21 cellular contexts compared by ENCODE assay signal in genomic region chr1:143727263-143727662, GRCh38.
"Had no signal": no experiment of that assay in that cellular context is flagged by ENCODE, and none has a peak within 500 bp of the region (broad histone marks: within the 10 kb centered on the region; RNA-seq: fewer than 3 reads in every experiment).

No MANE protein-coding gene starts in this region.

- H3K27ac Mint-ChIP-seq: activated CD4-positive, alpha-beta memory T cell treated with anti-CD3 and anti-CD28 coated beads for 36 hours; activated CD4-positive, alpha-beta T cell treated with anti-CD3 and anti-CD28 coated beads, Interleukin-2, amount 10 ng/mL, durations not matched to agents 7 days and 5 days; activated naive CD4-positive, alpha-beta T cell treated with anti-CD3 and anti-CD28 coated beads, Interleukin-2, amount 50 U/mL, for 24 hours; T-helper 17 cell had no signal

- H3K36me3 Mint-ChIP-seq: activated CD4-positive, alpha-beta memory T cell treated with anti-CD3 and anti-CD28 coated beads for 36 hours had no signal

- H3K36me3 ChIP-seq: breast epithelium, colonic mucosa had no signal

- H3K27ac ChIP-seq: breast epithelium, colonic mucosa, VCaP had no signal

- H3K9me3 ChIP-seq: breast epithelium, colonic mucosa had no signal

- DNase-seq: activated CD4-positive, alpha-beta memory T cell treated with anti-CD3 and anti-CD28 coated beads for 36 hours; activated CD4-positive, alpha-beta T cell treated with anti-CD3 and anti-CD28 coated beads, Interleukin-2, amount 10 ng/mL, durations not matched to agents 7 days and 5 days; activated CD4-positive, CD25-positive, alpha-beta regulatory T cell; activated CD8-positive, alpha-beta memory T cell treated with anti-CD3 and anti-CD28 coated beads for 24 hours; activated T-cell treated with anti-CD3 and anti-CD28 coated beads, Interleukin-2, amount 50 U/mL, for 48 hours; aorta; caudate nucleus; colonic mucosa; NCI-H1048; NCI-H146; NCI-H187 treated with DMSO at 0.1 percent for 48 hours; NCI-H2081 treated with DMSO at 0.1 percent for 48 hours; NCI-H446; NCI-H524; PC-3; SIG-M5; T-helper 17 cell; T-helper 9 cell had no signal

- ATAC-seq: PC-3, T-helper 17 cell had no signal

- H3K4me1 Mint-ChIP-seq: activated CD4-positive, alpha-beta T cell treated with anti-CD3 and anti-CD28 coated beads, Interleukin-2, amount 10 ng/mL, durations not matched to agents 7 days and 5 days; activated naive CD4-positive, alpha-beta T cell treated with anti-CD3 and anti-CD28 coated beads, Interleukin-2, amount 50 U/mL, for 24 hours had no signal

- H3K9me3 Mint-ChIP-seq: activated CD4-positive, alpha-beta memory T cell treated with anti-CD3 and anti-CD28 coated beads for 36 hours; activated CD4-positive, alpha-beta T cell treated with anti-CD3 and anti-CD28 coated beads, Interleukin-2, amount 10 ng/mL, durations not matched to agents 7 days and 5 days; activated naive CD4-positive, alpha-beta T cell treated with anti-CD3 and anti-CD28 coated beads, Interleukin-2, amount 50 U/mL, for 24 hours had no signal

- H3K27me3 ChIP-seq: breast epithelium, colonic mucosa had no signal

- H3K4me1 ChIP-seq: breast epithelium, colonic mucosa had no signal

- H3K4me3 Mint-ChIP-seq: activated CD4-positive, alpha-beta memory T cell treated with anti-CD3 and anti-CD28 coated beads for 36 hours; activated CD4-positive, alpha-beta T cell treated with anti-CD3 and anti-CD28 coated beads, Interleukin-2, amount 10 ng/mL, durations not matched to agents 7 days and 5 days; activated naive CD4-positive, alpha-beta T cell treated with anti-CD3 and anti-CD28 coated beads, Interleukin-2, amount 50 U/mL, for 24 hours; T-helper 17 cell had no signal

- H3K4me3 ChIP-seq: breast epithelium, colonic mucosa had no signal
